In genomic region chr7:34175837-34176236, GRCh38 we compare ENCODE assay signal across 13 cellular contexts.
"Had no signal": no experiment of that assay in that cellular context is flagged by ENCODE, and none has a peak within 500 bp of the region (broad histone marks: within the 10 kb centered on the region; RNA-seq: fewer than 3 reads in every experiment).

No MANE protein-coding gene starts in this region.

- H3K4me3 Mint-ChIP-seq: activated naive CD4-positive, alpha-beta T cell treated with anti-CD3 and anti-CD28 coated beads, Interleukin-2, amount 10 ng/mL, durations not matched to agents 7 days and 5 days; T-helper 2 cell treated with Interferon-gamma antibody and Interleukin-4, amounts not matched to agents 5 μg/mL and 100 μg/mL, for 36 hours had no signal

- H3K4me1 ChIP-seq: heart right ventricle, sigmoid colon, stomach, testis had no signal

- H3K9me3 ChIP-seq: testis had no signal

- H3K27ac ChIP-seq: heart right ventricle, sigmoid colon, stomach, testis had no signal

- H3K4me1 Mint-ChIP-seq: activated naive CD4-positive, alpha-beta T cell treated with anti-CD3 and anti-CD28 coated beads, Interleukin-2, amount 10 ng/mL, durations not matched to agents 7 days and 5 days had no signal

- H3K27me3 Mint-ChIP-seq: activated naive CD4-positive, alpha-beta T cell treated with anti-CD3 and anti-CD28 coated beads, Interleukin-2, amount 10 ng/mL, durations not matched to agents 7 days and 5 days had no signal

- ATAC-seq: heart right ventricle, left ventricle myocardium superior had no signal

- H3K4me3 ChIP-seq: heart right ventricle, sigmoid colon, stomach, testis had no signal

- H3K36me3 Mint-ChIP-seq: activated naive CD4-positive, alpha-beta T cell treated with anti-CD3 and anti-CD28 coated beads, Interleukin-2, amount 10 ng/mL, durations not matched to agents 7 days and 5 days had no signal

- H3K27ac Mint-ChIP-seq: activated naive CD4-positive, alpha-beta T cell treated with anti-CD3 and anti-CD28 coated beads, Interleukin-2, amount 10 ng/mL, durations not matched to agents 7 days and 5 days; activated T-helper 2 cell treated with anti-CD3 and anti-CD28 coated beads, Interferon-gamma antibody, Interleukin-2, Interleukin-4, amounts not matched to agents 10 μg/mL and 5 μg/mL and 100 μg/mL, durations not matched to agents 14 hours and 24 hours and 36 hours; T-helper 2 cell treated with Interferon-gamma antibody and Interleukin-4, amounts not matched to agents 5 μg/mL and 100 μg/mL, for 36 hours had no signal

- H3K36me3 ChIP-seq: heart right ventricle, sigmoid colon, stomach had no signal

- DNase-seq: activated CD4-positive, alpha-beta T cell treated with anti-CD3 and anti-CD28 coated beads, Interleukin-2, amount 50 U/mL, for 48 hours; activated CD4-positive, CD25-positive, alpha-beta regulatory T cell treated with anti-CD3 and anti-CD28 coated beads, Interleukin-2, amount 50 U/mL, for 72 hours; activated naive CD4-positive, alpha-beta T cell treated with anti-CD3 and anti-CD28 coated beads, Interleukin-2, amount 10 ng/mL, durations not matched to agents 7 days and 5 days; dermis blood vessel endothelial cell; heart right ventricle; kidney; left ventricle myocardium superior; sigmoid colon; stimulated activated CD4-positive, alpha-beta T cell treated with anti-CD3 and anti-CD28 coated beads, Interleukin-1b, Interleukin-23, amount 100 ng/mL, for 48 hours; stomach; testis had no signal

- H3K27me3 ChIP-seq: heart right ventricle, sigmoid colon, stomach, testis had no signal
